In genomic region chr6:3910264-3910663, GRCh38 we compare ENCODE assay signal across 22 cellular contexts.
"Had no signal": no experiment of that assay in that cellular context is flagged by ENCODE, and none has a peak within 500 bp of the region (broad histone marks: within the 10 kb centered on the region; RNA-seq: fewer than 3 reads in every experiment).

No MANE protein-coding gene starts in this region.

- H3K4me1 ChIP-seq: parathyroid adenoma had no signal

- H3K9ac ChIP-seq: parathyroid adenoma had no signal

- H3K9me3 Mint-ChIP-seq: activated CD4-positive, alpha-beta memory T cell treated with anti-CD3 and anti-CD28 coated beads for 36 hours; activated naive CD4-positive, alpha-beta T cell treated with anti-CD3 and anti-CD28 coated beads, Interleukin-2, amount 10 ng/mL, durations not matched to agents 7 days and 5 days; activated T-helper 2 cell treated with anti-CD3 and anti-CD28 coated beads, Interferon-gamma antibody, Interleukin-2, Interleukin-4, amounts not matched to agents 10 μg/mL and 5 μg/mL and 100 μg/mL, durations not matched to agents 14 hours and 24 hours and 36 hours; dendritic cell treated with granulocyte-macrophage colony-stimulating factor and Interleukin-4, amounts not matched to agents 40 ng/mL and 50 ng/mL, for 4 days had no signal

- H3K27ac Mint-ChIP-seq: activated CD4-positive, alpha-beta memory T cell treated with anti-CD3 and anti-CD28 coated beads for 36 hours; activated CD4-positive, alpha-beta T cell treated with anti-CD3 and anti-CD28 coated beads for 36 hours; activated CD8-positive, alpha-beta memory T cell treated with anti-CD3 and anti-CD28 coated beads, Interleukin-2, amount 10 ng/mL, durations not matched to agents 7 days and 5 days; activated naive CD4-positive, alpha-beta T cell treated with anti-CD3 and anti-CD28 coated beads, Interleukin-2, amount 10 ng/mL, durations not matched to agents 7 days and 5 days; activated T-helper 2 cell treated with anti-CD3 and anti-CD28 coated beads, Interferon-gamma antibody, Interleukin-2, Interleukin-4, amounts not matched to agents 10 μg/mL and 5 μg/mL and 100 μg/mL, durations not matched to agents 14 hours and 24 hours and 36 hours; dendritic cell treated with granulocyte-macrophage colony-stimulating factor and Interleukin-4, amounts not matched to agents 40 ng/mL and 50 ng/mL, for 4 days; T-helper 17 cell had no signal

- H2AFZ ChIP-seq: parathyroid adenoma had no signal

- H3K27me3 ChIP-seq: heart left ventricle, upper lobe of left lung had no signal

- ATAC-seq: activated CD4-positive, alpha-beta T cell treated with anti-CD3 and anti-CD28 coated beads for 36 hours; activated CD8-positive, alpha-beta memory T cell treated with anti-CD3 and anti-CD28 coated beads, Interleukin-2, amount 10 ng/mL, durations not matched to agents 7 days and 5 days; heart left ventricle; left cardiac atrium; T-helper 17 cell had no signal

- H3K36me3 ChIP-seq: heart left ventricle, upper lobe of left lung had no signal

- H3K79me2 ChIP-seq: parathyroid adenoma had no signal

- H3K4me3 ChIP-seq: lung, upper lobe of left lung had no signal

- H3K36me3 Mint-ChIP-seq: activated CD4-positive, alpha-beta memory T cell treated with anti-CD3 and anti-CD28 coated beads for 36 hours; activated CD8-positive, alpha-beta memory T cell treated with anti-CD3 and anti-CD28 coated beads, Interleukin-2, amount 10 ng/mL, durations not matched to agents 7 days and 5 days; activated naive CD4-positive, alpha-beta T cell treated with anti-CD3 and anti-CD28 coated beads, Interleukin-2, amount 10 ng/mL, durations not matched to agents 7 days and 5 days had no signal

- H3K9me3 ChIP-seq: heart left ventricle, upper lobe of left lung had no signal

- H3K4me3 Mint-ChIP-seq: activated CD4-positive, alpha-beta memory T cell treated with anti-CD3 and anti-CD28 coated beads for 36 hours; activated CD4-positive, alpha-beta T cell treated with anti-CD3 and anti-CD28 coated beads for 36 hours; activated CD8-positive, alpha-beta memory T cell treated with anti-CD3 and anti-CD28 coated beads, Interleukin-2, amount 10 ng/mL, durations not matched to agents 7 days and 5 days; activated naive CD4-positive, alpha-beta T cell treated with anti-CD3 and anti-CD28 coated beads, Interleukin-2, amount 10 ng/mL, durations not matched to agents 7 days and 5 days; dendritic cell treated with granulocyte-macrophage colony-stimulating factor and Interleukin-4, amounts not matched to agents 40 ng/mL and 50 ng/mL, for 4 days; T-helper 17 cell had no signal

- DNase-seq: activated CD4-positive, alpha-beta memory T cell treated with anti-CD3 and anti-CD28 coated beads for 36 hours; activated CD4-positive, alpha-beta T cell treated with anti-CD3 and anti-CD28 coated beads for 36 hours; activated CD8-positive, alpha-beta memory T cell treated with anti-CD3 and anti-CD28 coated beads, Interleukin-2, amount 10 ng/mL, durations not matched to agents 7 days and 5 days; activated naive CD4-positive, alpha-beta T cell treated with anti-CD3 and anti-CD28 coated beads, Interleukin-2, amount 10 ng/mL, durations not matched to agents 7 days and 5 days; activated T-cell treated with anti-CD3 and anti-CD28 coated beads, Interleukin-2, amount 50 U/mL, for 1 hour; cerebellar nuclear complex; effector memory CD4-positive, alpha-beta T cell; foreskin melanocyte; heart left ventricle; left cardiac atrium; midbrain; stimulated activated CD4-positive, alpha-beta T cell treated with anti-CD3 and anti-CD28 coated beads, Interleukin-15, amount 100 ng/mL, for 24 hours; stimulated activated CD4-positive, alpha-beta T cell treated with anti-CD3 and anti-CD28 coated beads, Interleukin-4, amount 100 ng/mL, for 1 hour; stimulated activated naive CD4-positive, alpha-beta T cell treated with Interleukin-2 at 50 U/mL for 16 hours; substantia nigra; T-helper 17 cell; upper lobe of left lung had no signal

- H3K27ac ChIP-seq: epithelial cell of prostate, parathyroid adenoma, upper lobe of left lung had no signal
